Comparison of ENCODE assay signal across 6 cellular contexts in genomic region chr2:42378415-42378814, GRCh38.
"Had no signal": no experiment of that assay in that cellular context is flagged by ENCODE, and none has a peak within 500 bp of the region (broad histone marks: within the 10 kb centered on the region; RNA-seq: fewer than 3 reads in every experiment).

No MANE protein-coding gene starts in this region.

- H3K27ac ChIP-seq: HL-60 had no signal

- H3K4me3 Mint-ChIP-seq: IgD-negative memory B cell had no signal

- H3K36me3 Mint-ChIP-seq: IgD-negative memory B cell had no signal

- H3K27ac Mint-ChIP-seq: IgD-negative memory B cell had no signal

- H3K9me3 Mint-ChIP-seq: IgD-negative memory B cell had no signal

- H3K4me3 ChIP-seq: K562 had no signal

- DNase-seq: IMR-90, KBM-7 had no signal

- ATAC-seq: HepG2, K562 had no signal
